ENCODE assay signal across 1 cellular context in genomic region chr2:201795608-201796477, GRCh38.
TF ChIP-seq lines count a peak whose summit lies in the region.

No MANE protein-coding gene starts in this region.

TF ChIP-seq in GM23338, 12 proteins besides CTCF, POLR2A, EP300 and RAD21:
- no peak for TF ChIP-seq STAT1 (IDR thresholded peaks at IDR 0.05; ENCODE audit: unreplicated experiment)
- no peak for TF ChIP-seq ZNF331 (CRISPR knock-in tag; IDR thresholded peaks at IDR 0.05; ENCODE audit: low read depth)
- no peak for TF ChIP-seq POLR2AphosphoS5 (IDR thresholded peaks at IDR 0.05; ENCODE audit: low read depth)
- no peak for TF ChIP-seq ETS1 (IDR thresholded peaks at IDR 0.05)
- no peak for TF ChIP-seq ZNF462 (CRISPR knock-in tag; IDR thresholded peaks at IDR 0.05)
